ENCODE assay signal across 23 cellular contexts in genomic region chr10:101294109-101294508, GRCh38. TPM values are rescaled to one million over a fixed set of nuclear protein-coding genes. Genes with fewer than 3 reads are reported as not detected.
A peak's percentile ranks its signal among the peaks of the same experiment; 100 is the strongest.
DNase-seq lines count a peak whose midpoint lies in the region; ATAC-seq, FAIRE-seq and TF ChIP-seq lines count a peak whose summit lies in the region.
"Had no signal": no experiment of that assay in that cellular context is flagged by ENCODE, and none has a peak within 500 bp of the region (broad histone marks: within the 10 kb centered on the region; RNA-seq: fewer than 3 reads in every experiment).

No MANE protein-coding gene starts in this region.

- H3K27ac ChIP-seq in SJCRH30 = peak overlapping the region; percentile 94
- no peak overlapping the region for H3K27ac ChIP-seq in K562 (ENCODE audit: extremely low read depth, low read depth, low read length)
- peak overlapping the region; percentile 100 for H3K27ac ChIP-seq in neural cell (ENCODE audit: low read length)
- H3K27ac ChIP-seq in left lung = no peak overlapping the region
- H3K27ac ChIP-seq: BLaER1 had no signal

- H3K4me2 ChIP-seq in K562 (ENCODE audit: insufficient read depth, low read length) = no peak overlapping the region
- no peak overlapping the region for H3K4me2 ChIP-seq in neural cell (ENCODE audit: low read length)
- H3K4me2 ChIP-seq: BLaER1 had no signal

- H3K9me1 ChIP-seq in K562 (ENCODE audit: control insufficient read depth, insufficient read depth, low read length) = no peaks in the 10 kb centered on the region

- 16% methylated on average over 2 of the region's 3 CpGs for WGBS in K562 (ENCODE audit: insufficient coverage, low coverage, missing lambda C conversion rate)

- POLR2A ChIA-PET in K562 (lab: Yijun Ruan, JAX) = no interaction called here

- TF ChIP-seq POLR2A in K562 (conservative IDR thresholded peaks at IDR 0.05) = no peak

- H3K9me3 ChIP-seq in SJCRH30 (replicated peaks) (no peaks in the 10 kb centered on the region), K562 (replicated peaks; ENCODE audit: control insufficient read depth, insufficient read depth, low read depth, low read length) (no peaks in the 10 kb centered on the region), neural cell (ENCODE audit: low read length) (no peaks in the 10 kb centered on the region), left lung (no peaks in the 10 kb centered on the region)
- H3K9me3 ChIP-seq: BE2C, BLaER1, Caco-2 had no signal

- intact Hi-C loops in K562 (cut with micrococcal nuclease) (no loop called here), left lung (cut with DNase I) (no loop called here)

- no TSS peak for BruUV-seq in K562 (replicated peaks; lab: Mats Ljungman, UMichigan)

- H3K27ac Mint-ChIP-seq in HFFc6 = no peak overlapping the region
- H3K27ac Mint-ChIP-seq: CD14-positive monocyte; CD4-positive, alpha-beta T cell; CD8-positive, alpha-beta T cell had no signal

- CTCF ChIA-PET in K562 (lab: Yijun Ruan, JAX; ENCODE audit: low intra/inter-chr PET ratio) = interaction anchor here (0.6 kb wide), 1 partner anchor 8 kb away, joined by 3 read pairs; no protein-coding TSS in a partner anchor

- H3K4me3 ChIP-seq in SJCRH30 (no peak overlapping the region), K562 (no peak overlapping the region), neural cell (ENCODE audit: low read length) (no peak overlapping the region), left lung (no peak overlapping the region)
- H3K4me3 ChIP-seq: BLaER1 had no signal

- H3F3A ChIP-seq in neural cell (ENCODE audit: insufficient read depth, low read length, poor library complexity, severe bottlenecking) = peaks cover 7% of the 10 kb centered on the region

- no peak for FAIRE-seq in K562 (lab: Jason Lieb, UNC)
- FAIRE-seq: A204.1, D721Med, GM12891, GM19239 had no signal

- ATAC-seq in K562 = no peak
- ATAC-seq in HG02870 (IDR thresholded peaks at IDR 0.05; ENCODE audit: unreplicated experiment) = no peak
- no peak for ATAC-seq in left lung
- ATAC-seq: CD8-positive, alpha-beta T cell had no signal

- H3K4me1 ChIP-seq in SJCRH30 (peaks cover 64% of the 10 kb centered on the region), K562 (replicated peaks in 1 of 2; ENCODE audit: control insufficient read depth in 2 of 2, insufficient read depth in 2 of 2, low read length in 2 of 2) (peaks cover 0 to 17% of the 10 kb centered on the region in 2 experiments; a peak in 3 of 5 replicates), left lung (peaks cover 10 to 15% of the 10 kb centered on the region in 2 donors)
- H3K4me1 ChIP-seq: BE2C had no signal

- no peaks in the 10 kb centered on the region for H3K9me2 ChIP-seq in neural cell (ENCODE audit: insufficient read depth, low read length)

- H4K20me1 ChIP-seq in K562 (replicated peaks; ENCODE audit: control insufficient read depth, insufficient read depth, low read length) (no peaks in the 10 kb centered on the region), neural cell (ENCODE audit: insufficient read depth) (no peaks in the 10 kb centered on the region)

- no peaks in the 10 kb centered on the region for H3K36me3 ChIP-seq in SJCRH30
- H3K36me3 ChIP-seq in K562 (ENCODE audit: control insufficient read depth, insufficient read depth, low read length) = no peaks in the 10 kb centered on the region
- H3K36me3 ChIP-seq in neural cell (ENCODE audit: insufficient read depth, low read length) = no peaks in the 10 kb centered on the region
- no peaks in the 10 kb centered on the region for H3K36me3 ChIP-seq in left lung
- H3K36me3 ChIP-seq: BE2C, BLaER1 had no signal

- H3K79me2 ChIP-seq in K562 (ENCODE audit: control insufficient read depth, insufficient read depth, low read length) (no peaks in the 10 kb centered on the region), neural cell (replicated peaks; ENCODE audit: insufficient read depth, low read length) (no peaks in the 10 kb centered on the region)

- TF ChIP-seq RAD21 in K562 (CRISPR knock-in tag; conservative IDR thresholded peaks at IDR 0.05 in 1 of 2, IDR thresholded peaks at IDR 0.05 in 1 of 2) = no peak
- TF ChIP-seq RAD21 in neural cell (conservative IDR thresholded peaks at IDR 0.05) = no peak

- TF ChIP-seq CTCF in K562 (IDR thresholded peaks at IDR 0.05 in 2 of 3, conservative IDR thresholded peaks at IDR 0.05 in 1 of 3; ENCODE audit: insufficient read depth in 2 of 3, low read depth in 1 of 3, low read length in 3 of 3) (no peak), neural cell (IDR thresholded peaks at IDR 0.05; ENCODE audit: poor library complexity, severe bottlenecking) (no peak), HFFc6 (IDR thresholded peaks at IDR 0.05) (no peak), left lung (IDR thresholded peaks at IDR 0.05) (no peak)

- no peak overlapping the region for H3K4me3 Mint-ChIP-seq in HFFc6
- H3K4me3 Mint-ChIP-seq: CD4-positive, alpha-beta T cell; CD8-positive, alpha-beta T cell had no signal

- no peaks in the 10 kb centered on the region for H3K36me3 Mint-ChIP-seq in HFFc6 (ENCODE audit: low read depth)
- H3K36me3 Mint-ChIP-seq: CD14-positive monocyte; CD8-positive, alpha-beta T cell had no signal

- no peaks in the 10 kb centered on the region for H3K4me1 Mint-ChIP-seq in HFFc6 (ENCODE audit: low read depth)

- DNase-seq in SJCRH30 (peak in 1 of 2 experiments; percentile 49), K562 (ENCODE audit: extremely low read depth in 1 of 4, low spot score in 3 of 4) (no peak), HFFc6 (no peak), left lung (no peak), CD1c-positive myeloid dendritic cell (ENCODE audit: extremely low spot score) (no peak)
- DNase-seq: 8988T; ACHN; C1 segment of cervical spinal cord; Caco-2; Calu3; CD4-positive, alpha-beta T cell; CD8-positive, alpha-beta T cell; DMS79 treated with DMSO at 0.1 percent for 48 hours; GF-D8 had no signal

- no peak overlapping the region for H2AFZ ChIP-seq in K562 (ENCODE audit: low read depth, low read length)
- H2AFZ ChIP-seq in neural cell (ENCODE audit: low read depth, low read length) = no peak overlapping the region

- H3K27me3 ChIP-seq in SJCRH30 (no peaks in the 10 kb centered on the region), K562 (ENCODE audit: control insufficient read depth in 2 of 2, insufficient read depth in 2 of 2, low read length in 2 of 2) (peaks cover 0 to 43% of the 10 kb centered on the region in 2 experiments; a peak in 3 of 5 replicates), neural cell (ENCODE audit: insufficient read depth, low read depth, low read length) (peaks cover 19% of the 10 kb centered on the region), left lung (peaks cover 32 to 100% of the 10 kb centered on the region in 2 donors)
- H3K27me3 ChIP-seq: BE2C had no signal

- H3K9ac ChIP-seq in K562 (ENCODE audit: insufficient read depth in 1 of 2, low read depth in 2 of 2, low read length in 2 of 2) (no peak overlapping the region), neural cell (ENCODE audit: low read length) (peak overlapping the region; percentile 98)
- H3K9ac ChIP-seq: BLaER1 had no signal

- peaks cover 41% of the 10 kb centered on the region for H3K27me3 Mint-ChIP-seq in HFFc6 (ENCODE audit: insufficient read depth)

- TF ChIP-seq EP300 in K562 (IDR thresholded peaks at IDR 0.05; ENCODE audit: low read length) = no peak
- TF ChIP-seq EP300 in neural cell (conservative IDR thresholded peaks at IDR 0.05; ENCODE audit: poor library complexity, severe bottlenecking) = no peak

- no peaks in the 10 kb centered on the region for H3K9me3 Mint-ChIP-seq in HFFc6
- H3K9me3 Mint-ChIP-seq: CD4-positive, alpha-beta T cell; CD8-positive, alpha-beta T cell had no signal

- in situ Hi-C loops in K562 (cut with MboI) = loop anchor here (5.0 kb wide), 1 partner anchor 132 kb away; no protein-coding TSS in a partner anchor

RNA-seq across cellular contexts. Expression of gene BTRC, which starts 59.9 kb away (rescaled TPM):
- total RNA-seq in SJCRH30 (2014; rRNA removed; shearing (Covaris generic)) = 42.5 and 45.4 TPM in 2 replicates
- 12.6 and 22.8 TPM in 2 replicates for total RNA-seq in K562 (2011; cell fraction: chromatin; rRNA removed; ENCODE audit: low replicate concordance)
- total RNA-seq in K562 (2011; cell fraction: nucleolus; rRNA removed) = 6.7 and 7.5 TPM in 2 replicates
- total RNA-seq in K562 (2011; cell fraction: nucleoplasm; rRNA removed) = 12.5 and 16.0 TPM in 2 replicates
- total RNA-seq in K562 (2014; rRNA removed) (3.2 and 6.4 TPM in 2 replicates), K562 (2014; rRNA removed; fragmentation: Illumina TruSeq; extraction: Trizol) (7.5 and 8.6 TPM in 2 replicates), K562 (2015; rRNA removed; fragmentation: Illumina TruSeq; extraction: Trizol) (7.0 and 7.2 TPM in 2 replicates), K562 (2021) (9.1 and 11.9 TPM in 2 replicates), left lung (10 to 100 TPM; 16.8 to 19.0 TPM)
- polyA plus RNA-seq in K562 (2011; rRNA removed) (9.9 and 15.4 TPM in 2 replicates), K562 (2014; fragmentation: Illumina TruSeq; extraction: Trizol) (6.4 and 7.9 TPM in 2 replicates), K562 (2014; fragmentation: Nextera tagmentation; extraction: Ambion mirVana) (1 to 10 TPM; 1.6 to 3.3 TPM), K562 (2014; rRNA removed) (3.9 and 4.9 TPM in 2 replicates), neural cell (25.2 and 32.6 TPM in 2 replicates)
- 5.3 and 7.3 TPM in 2 replicates for polyA plus RNA-seq in K562 (2011; cell fraction: cytosol; rRNA removed)
- polyA plus RNA-seq in K562 (2011; cell fraction: nucleus; rRNA removed) = 6.6 and 8.2 TPM in 2 replicates
- polyA plus RNA-seq in K562 (2012) = 6.4 and 6.8 TPM in 2 replicates
- 21.1 and 23.0 TPM in 2 replicates for polyA minus RNA-seq in K562 (2011; rRNA and poly(A)+ RNA removed)
- 5.4 and 7.6 TPM in 2 replicates for polyA minus RNA-seq in K562 (2011; cell fraction: cytosol; rRNA and poly(A)+ RNA removed)
- polyA minus RNA-seq in K562 (2011; cell fraction: nucleus; rRNA and poly(A)+ RNA removed) = 3.9 and 4.4 TPM in 2 replicates
- polyA minus RNA-seq in neural cell = 65.0 and 78.1 TPM in 2 replicates
- total RNA-seq in HFFc6 (2021; fragmentation: NEBNext Ultra II Directional; extraction: Animal tissue kit (Norgen Biotek cat#: 25700)) = 10 to 100 TPM; 22.3 to 27.9 (median 24.5) TPM

Comparison
In these comparisons a context has a peak if more than half of its experiments do, and no peak if none do; other contexts are left out.
1. H3K27ac ChIP-seq: peak in SJCRH30 (single experiment) and neural cell (single experiment); none in K562 (single experiment) and left lung (0 of 2).